11 cellular contexts compared by ENCODE assay signal in the genomic region with DNA sequence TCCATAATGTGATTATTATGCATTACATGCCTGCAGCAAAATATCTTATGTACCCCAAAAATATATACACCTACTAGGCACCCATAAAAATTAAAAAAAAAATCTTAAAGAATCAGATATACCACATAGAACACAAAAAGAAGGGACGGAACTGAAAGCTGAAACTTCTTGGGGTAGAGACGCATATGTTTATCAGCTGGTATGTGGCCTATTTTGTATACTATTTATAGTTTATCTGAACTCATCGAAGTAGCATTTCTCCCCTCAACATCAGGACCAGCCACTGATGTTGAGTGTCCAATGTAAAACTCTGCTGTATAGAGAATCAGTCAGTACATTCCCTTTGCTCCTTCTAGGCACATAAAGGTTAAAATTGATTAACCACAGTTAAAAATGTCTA.
"Had no signal": no experiment of that assay in that cellular context is flagged by ENCODE, and none has a peak within 500 bp of the region (broad histone marks: within the 10 kb centered on the region; RNA-seq: fewer than 3 reads in every experiment).

No MANE protein-coding gene starts in this region.

- ATAC-seq: GM23338, HCT116 had no signal

- H3K27ac ChIP-seq: GM23248 had no signal

- H3K4me3 ChIP-seq: GM23248, GM23338, HAP-1 had no signal

- H3K4me2 ChIP-seq: GM23338 had no signal

- FAIRE-seq: H1, H54 had no signal

- H3K9ac ChIP-seq: GM23248 had no signal

- H2AFZ ChIP-seq: GM23248, GM23338 had no signal

- H3K9me3 ChIP-seq: HAP-1 had no signal

- DNase-seq: GM23248, GOT3, H7, H9, HCEC 1CT, HFFc6 had no signal
